In genomic region chr1:119683893-119684292, GRCh38 we compare ENCODE assay signal across 26 cellular contexts.
"Had no signal": no experiment of that assay in that cellular context is flagged by ENCODE, and none has a peak within 500 bp of the region (broad histone marks: within the 10 kb centered on the region; RNA-seq: fewer than 3 reads in every experiment).

No MANE protein-coding gene starts in this region.

- H3K36me3 ChIP-seq: ascending aorta had no signal

- H3K4me1 ChIP-seq: ascending aorta had no signal

- H3K27me3 Mint-ChIP-seq: activated T-cell treated with anti-CD3 and anti-CD28 coated beads, Interleukin-2, amount 50 U/mL, for 24 hours had no signal

- H3K4me3 ChIP-seq: ascending aorta had no signal

- H3K9me3 ChIP-seq: ascending aorta had no signal

- DNase-seq: activated CD4-positive, alpha-beta memory T cell treated with anti-CD3 and anti-CD28 coated beads, Interleukin-2, amount 10 ng/mL, durations not matched to agents 7 days and 5 days; activated CD4-positive, alpha-beta T cell treated with anti-CD3 and anti-CD28 coated beads for 1 hour; activated CD4-positive, alpha-beta T cell treated with anti-CD3 and anti-CD28 coated beads for 4 hours; activated CD4-positive, alpha-beta T cell treated with anti-CD3 and anti-CD28 coated beads, Interleukin-2, amount 10 ng/mL, durations not matched to agents 7 days and 5 days; activated CD4-positive, alpha-beta T cell treated with anti-CD3 and anti-CD28 coated beads, Interleukin-2, amount 50 U/mL, for 4 hours; activated CD8-positive, alpha-beta memory T cell treated with anti-CD3 and anti-CD28 coated beads, Interleukin-2, amount 50 U/mL, for 48 hours; activated gamma-delta T cell; activated naive CD4-positive, alpha-beta T cell; activated naive CD4-positive, alpha-beta T cell treated with anti-CD3 and anti-CD28 coated beads, Interleukin-2, amount 10 ng/mL, durations not matched to agents 7 days and 5 days; activated naive CD8-positive, alpha-beta T cell treated with anti-CD3 and anti-CD28 coated beads, Interleukin-2, amount 10 ng/mL, durations not matched to agents 7 days and 5 days; activated T-cell treated with anti-CD3 and anti-CD28 coated beads for 4 hours; activated T-cell treated with anti-CD3 and anti-CD28 coated beads, Interleukin-2, amount 50 U/mL, for 24 hours; activated T-cell treated with anti-CD3 and anti-CD28 coated beads, Interleukin-2, amount 50 U/mL, for 72 hours; caudate nucleus; cortex of kidney; dermis blood vessel endothelial cell; effector CD4-positive, alpha-beta T cell; effector memory CD8-positive, alpha-beta T cell; foreskin fibroblast; T-helper 2 cell had no signal

- H3K4me1 Mint-ChIP-seq: activated CD4-positive, alpha-beta memory T cell treated with anti-CD3 and anti-CD28 coated beads, Interleukin-2, amount 10 ng/mL, durations not matched to agents 7 days and 5 days; activated CD4-positive, alpha-beta T cell treated with anti-CD3 and anti-CD28 coated beads, Interleukin-2, amount 10 ng/mL, durations not matched to agents 7 days and 5 days; activated naive CD4-positive, alpha-beta T cell treated with anti-CD3 and anti-CD28 coated beads, Interleukin-2, amount 10 ng/mL, durations not matched to agents 7 days and 5 days; activated naive CD8-positive, alpha-beta T cell treated with anti-CD3 and anti-CD28 coated beads, Interleukin-2, amount 10 ng/mL, durations not matched to agents 7 days and 5 days; brain had no signal

- ATAC-seq: activated naive CD4-positive, alpha-beta T cell treated with anti-CD3 and anti-CD28 coated beads, Interleukin-2, amount 50 U/mL, for 72 hours; activated T-cell treated with anti-CD3 and anti-CD28 coated beads, Interleukin-2, amount 50 U/mL, for 72 hours; effector memory CD8-positive, alpha-beta T cell; esophagus mucosa; WTC11 had no signal

- H3K27me3 ChIP-seq: ascending aorta had no signal

- H3K4me3 Mint-ChIP-seq: activated CD4-positive, alpha-beta memory T cell treated with anti-CD3 and anti-CD28 coated beads, Interleukin-2, amount 10 ng/mL, durations not matched to agents 7 days and 5 days; activated CD4-positive, alpha-beta T cell treated with anti-CD3 and anti-CD28 coated beads, Interleukin-2, amount 10 ng/mL, durations not matched to agents 7 days and 5 days; activated naive CD4-positive, alpha-beta T cell treated with anti-CD3 and anti-CD28 coated beads, Interleukin-2, amount 10 ng/mL, durations not matched to agents 7 days and 5 days; activated naive CD8-positive, alpha-beta T cell treated with anti-CD3 and anti-CD28 coated beads, Interleukin-2, amount 10 ng/mL, durations not matched to agents 7 days and 5 days; activated T-cell treated with anti-CD3 and anti-CD28 coated beads, Interleukin-2, amount 50 U/mL, for 24 hours; activated T-cell treated with anti-CD3 and anti-CD28 coated beads, Interleukin-2, amount 50 U/mL, for 72 hours; brain; effector memory CD8-positive, alpha-beta T cell; WTC11 had no signal

- H3K36me3 Mint-ChIP-seq: activated naive CD4-positive, alpha-beta T cell treated with anti-CD3 and anti-CD28 coated beads, Interleukin-2, amount 10 ng/mL, durations not matched to agents 7 days and 5 days; activated naive CD4-positive, alpha-beta T cell treated with anti-CD3 and anti-CD28 coated beads, Interleukin-2, amount 50 U/mL, for 72 hours; activated naive CD8-positive, alpha-beta T cell treated with anti-CD3 and anti-CD28 coated beads, Interleukin-2, amount 10 ng/mL, durations not matched to agents 7 days and 5 days; brain; WTC11 had no signal

- H3K27ac ChIP-seq: ascending aorta, epithelial cell of prostate had no signal

- H3K9me3 Mint-ChIP-seq: activated CD4-positive, alpha-beta memory T cell treated with anti-CD3 and anti-CD28 coated beads, Interleukin-2, amount 10 ng/mL, durations not matched to agents 7 days and 5 days; activated CD4-positive, alpha-beta T cell treated with anti-CD3 and anti-CD28 coated beads, Interleukin-2, amount 10 ng/mL, durations not matched to agents 7 days and 5 days; activated naive CD4-positive, alpha-beta T cell treated with anti-CD3 and anti-CD28 coated beads, Interleukin-2, amount 10 ng/mL, durations not matched to agents 7 days and 5 days; activated naive CD4-positive, alpha-beta T cell treated with anti-CD3 and anti-CD28 coated beads, Interleukin-2, amount 50 U/mL, for 72 hours; activated naive CD8-positive, alpha-beta T cell treated with anti-CD3 and anti-CD28 coated beads, Interleukin-2, amount 10 ng/mL, durations not matched to agents 7 days and 5 days; activated T-cell treated with anti-CD3 and anti-CD28 coated beads, Interleukin-2, amount 50 U/mL, for 24 hours; activated T-cell treated with anti-CD3 and anti-CD28 coated beads, Interleukin-2, amount 50 U/mL, for 72 hours; brain; effector memory CD8-positive, alpha-beta T cell; WTC11 had no signal

- H3K27ac Mint-ChIP-seq: activated CD4-positive, alpha-beta memory T cell treated with anti-CD3 and anti-CD28 coated beads, Interleukin-2, amount 10 ng/mL, durations not matched to agents 7 days and 5 days; activated CD4-positive, alpha-beta T cell treated with anti-CD3 and anti-CD28 coated beads, Interleukin-2, amount 10 ng/mL, durations not matched to agents 7 days and 5 days; activated naive CD4-positive, alpha-beta T cell treated with anti-CD3 and anti-CD28 coated beads, Interleukin-2, amount 10 ng/mL, durations not matched to agents 7 days and 5 days; activated naive CD4-positive, alpha-beta T cell treated with anti-CD3 and anti-CD28 coated beads, Interleukin-2, amount 50 U/mL, for 72 hours; activated naive CD8-positive, alpha-beta T cell treated with anti-CD3 and anti-CD28 coated beads, Interleukin-2, amount 10 ng/mL, durations not matched to agents 7 days and 5 days; activated T-cell treated with anti-CD3 and anti-CD28 coated beads, Interleukin-2, amount 50 U/mL, for 24 hours; activated T-cell treated with anti-CD3 and anti-CD28 coated beads, Interleukin-2, amount 50 U/mL, for 72 hours; brain; effector memory CD8-positive, alpha-beta T cell; WTC11 had no signal
